In genomic region chrX:119468186-119468929, GRCh38 we compare ENCODE assay signal across 8 cellular contexts. TPM values are rescaled to one million over a fixed set of nuclear protein-coding genes. Genes with fewer than 3 reads are reported as not detected.
DNase-seq lines count a peak whose midpoint lies in the region; ATAC-seq, FAIRE-seq and TF ChIP-seq lines count a peak whose summit lies in the region.

TSS of gene SLC25A5 (plus strand) at chrX:119468444. CDS start at chrX:119468516, 72 bp downstream.

- TF ChIP-seq POLR2A in GM12891 (IDR thresholded peaks at IDR 0.05; ENCODE audit: low read depth, low read length), result peak; percentile 90

- H3K9me3 ChIP-seq in psoas muscle, result no peaks in the 10 kb centered on the region

- ATAC-seq in HG02678 (IDR thresholded peaks at IDR 0.05; ENCODE audit: unreplicated experiment) (peak; percentile 87), left cardiac atrium (peak; percentile 95 to 98), psoas muscle (peak; percentile 91 to 94 (median 94))

- peaks cover 2 to 24% of the 10 kb centered on the region in 2 donors for H3K36me3 ChIP-seq in psoas muscle (ENCODE audit: insufficient read depth in 1 of 2, low read depth in 1 of 2)
- no peaks in the 10 kb centered on the region for H3K36me3 ChIP-seq in urinary bladder (ENCODE audit: insufficient read depth)

- TF ChIP-seq CTCF in psoas muscle (IDR thresholded peaks at IDR 0.05), result no peak

- 1 to 35% (median 2%) methylated on average over 17 to 64 of the region's 64 CpGs for WGBS in psoas muscle, 3 donors
- WGBS in urinary bladder, result under 1% methylated on average over 63 of the region's 64 CpGs

- intact Hi-C loops in T-helper 1 cell treated with Interleukin-12 subunit alpha and Interleukin-12 subunit beta and Interleukin-4 antibody, amounts not matched to agents 30 ng/mL and 1 ng/mL, for 36 hours (cut with micrococcal nuclease), result loop anchor here (1.0 to 10.0 kb wide), 11 partner anchors 48 to 1124 kb away; partner anchors contain the start of genes NDUFA1, NKAP, NKRF and PGRMC1
- intact Hi-C loops in left cardiac atrium (cut with DNase I) (loop anchor here in 1 of 2 donors (10.0 kb wide), 1 partner anchor 96 kb away; the partner anchor contains the start of gene STEEP1), psoas muscle (cut with DNase I) (no loop called here)

- DNase-seq in GM12891 (ENCODE audit: insufficient read length, low spot score), result peak; percentile 67
- peak; percentile 46 for DNase-seq in NCI-H128 (lab: John Stamatoyannopoulos, UW; ENCODE audit: unreplicated experiment)
- peak; percentile 66 for DNase-seq in amniotic epithelial cell (ENCODE audit: low read depth)
- DNase-seq in left cardiac atrium, result peak; percentile 85
- DNase-seq in psoas muscle, result peak; percentile 83 to 91

- H3K4me1 ChIP-seq in psoas muscle (no peaks in the 10 kb centered on the region), urinary bladder (ENCODE audit: insufficient read depth) (no peaks in the 10 kb centered on the region)

- FAIRE-seq in GM12891 (lab: Jason Lieb, UNC), result peak; percentile 91

- H3K27ac ChIP-seq in psoas muscle (peak within 1 kb of the TSS; percentile 96), urinary bladder (ENCODE audit: low read depth) (peak within 1 kb of the TSS; percentile 71)

- peak within 1 kb of the TSS; percentile 85 for H3K4me3 ChIP-seq in psoas muscle
- peak within 1 kb of the TSS; percentile 86 for H3K4me3 ChIP-seq in urinary bladder (ENCODE audit: low read depth, low read length)

- H3K27me3 ChIP-seq in psoas muscle (ENCODE audit: insufficient read depth in 3 of 3, low read length in 2 of 3), result no peaks in the 10 kb centered on the region

TF ChIP-seq in GM12891, 5 proteins besides CTCF, POLR2A, EP300 and RAD21:
- peak; percentile 94 for TF ChIP-seq POLR2AphosphoS5 (IDR thresholded peaks at IDR 0.05; ENCODE audit: low read depth, low read length)
- no peak for TF ChIP-seq PAX5 (IDR thresholded peaks at IDR 0.05; ENCODE audit: insufficient read depth, low read length, severe bottlenecking)
- no peak for TF ChIP-seq TAF1 (IDR thresholded peaks at IDR 0.05; ENCODE audit: low read depth, low read length)
- no peak for TF ChIP-seq SPI1 (IDR thresholded peaks at IDR 0.05; ENCODE audit: low read depth, low read length)
- TF ChIP-seq POU2F2 (IDR thresholded peaks at IDR 0.05; ENCODE audit: low read depth, low read length), result 0 out of 2 replicates have a peak, but pooled peaks have one; percentile 45

RNA-seq across cellular contexts. Expression of gene SLC25A5, which starts in this region (rescaled TPM):
- 458 TPM for polyA plus RNA-seq in GM12891 (2012; ENCODE audit: low read depth, missing spikeins)
- total RNA-seq in T-helper 1 cell treated with Interleukin-12 subunit alpha and Interleukin-12 subunit beta and Interleukin-4 antibody, amounts not matched to agents 30 ng/mL and 1 ng/mL, for 36 hours, result 332 and 335 TPM in 2 replicates
- total RNA-seq in left cardiac atrium (100 to 1,000 TPM; 151 to 205 TPM), psoas muscle (100 to 1,000 TPM in 1 of 4 donors, 10 to 100 TPM in 3; 48.1 to 116 (median 59.6) TPM), urinary bladder (76.6 TPM)
- polyA plus RNA-seq in psoas muscle (100 to 1,000 TPM in 1 of 3 donors, 10 to 100 TPM in 2; 29.1 to 304 (median 73.8) TPM), urinary bladder (326 TPM)

Comparison
In these comparisons a context has a peak if more than half of its experiments do, and no peak if none do; other contexts are left out.
1. Peak in every context shown above with its lines: DNase-seq, ATAC-seq, H3K4me3 ChIP-seq and H3K27ac ChIP-seq.